ENCODE assay signal across 8 cellular contexts in the genomic region with DNA sequence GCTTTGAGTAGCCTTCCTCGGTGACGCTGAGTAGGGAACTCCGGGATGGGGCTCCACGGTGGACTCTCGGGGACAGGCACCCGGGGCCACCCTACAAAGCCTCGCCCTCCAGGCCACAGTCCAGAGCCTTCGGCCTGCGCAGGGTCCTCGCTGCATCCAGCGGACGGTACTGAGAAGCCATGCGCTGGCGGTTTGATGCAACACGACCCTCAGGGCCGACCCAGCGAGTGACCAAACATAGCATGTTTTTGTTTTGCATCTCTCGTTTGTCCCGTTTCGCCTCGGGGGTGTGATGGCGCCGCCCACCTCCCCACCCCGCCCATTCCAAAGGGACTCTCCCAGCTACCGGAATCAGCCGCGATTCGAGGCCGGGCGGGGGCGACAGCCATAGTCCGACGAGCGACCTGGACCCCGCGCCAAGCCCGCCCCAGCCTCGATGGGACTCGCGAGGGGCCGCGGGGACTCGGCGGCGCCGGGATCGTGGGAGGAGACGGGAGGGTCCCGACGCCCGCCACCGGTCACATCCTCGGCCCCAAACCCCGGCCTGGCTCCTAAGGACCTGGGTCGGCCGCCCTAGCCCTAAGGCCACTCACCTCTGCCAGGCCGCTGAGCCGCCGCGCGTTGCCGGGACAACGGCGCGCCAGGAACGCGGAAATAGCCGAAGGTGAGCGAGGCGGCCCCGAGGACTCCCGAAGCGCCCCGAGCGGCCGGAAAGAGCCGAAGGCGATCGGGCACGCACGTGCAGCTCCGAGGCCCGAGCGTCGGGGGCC.
DNase-seq lines count a peak whose midpoint lies in the region; TF ChIP-seq lines count a peak whose summit lies in the region.

No MANE protein-coding gene starts in this region.

- peak overlapping the region; percentile 82 for H3K4me3 ChIP-seq in AG10803 (ENCODE audit: low read length)
- H3K4me3 ChIP-seq in HUES48 (ENCODE audit: low read depth, low read length), result peak overlapping the region; percentile 83
- H3K4me3 ChIP-seq in epithelial cell of esophagus (ENCODE audit: low read length), result peak overlapping the region; percentile 67

- H3K9me3 ChIP-seq in HUES48 (ENCODE audit: control insufficient read depth, insufficient read depth, low read length), result no peaks in the 10 kb centered on the region

- H3K9ac ChIP-seq in HUES48 (ENCODE audit: low read depth, low read length), result peak overlapping the region; percentile 76

- H3K36me3 ChIP-seq in HUES48 (ENCODE audit: control insufficient read depth, insufficient read depth, low read length), result peaks cover 15% of the 10 kb centered on the region

- H3K4me1 ChIP-seq in HUES48 (ENCODE audit: control insufficient read depth, insufficient read depth, low read length), result peaks cover 5% of the 10 kb centered on the region; the same call in 1 of the 2 replicates

- peak overlapping the region; percentile 86 for H3K27ac ChIP-seq in HUES48 (ENCODE audit: low read depth, low read length)

- no peak for TF ChIP-seq CTCF in AG10803 (conservative IDR thresholded peaks at IDR 0.05; ENCODE audit: low read length)
- TF ChIP-seq CTCF in epithelial cell of esophagus (IDR thresholded peaks at IDR 0.05; ENCODE audit: insufficient read depth, low read depth, low read length, missing control alignments), result no peak

- peak; percentile 82 for DNase-seq in AG10803 (ENCODE audit: low read depth)
- DNase-seq in GM19240 (ENCODE audit: insufficient read length, low spot score), result peak; percentile 82
- peak; percentile 33 for DNase-seq in OCI-M2 (lab: John Stamatoyannopoulos, UW; ENCODE audit: unreplicated experiment)
- peak; percentile 85 for DNase-seq in activated T-cell treated with anti-CD3 and anti-CD28 coated beads for 4 hours
- peak; percentile 87 for DNase-seq in epithelial cell of esophagus (ENCODE audit: low read depth)
- DNase-seq in middle frontal gyrus (ENCODE audit: extremely low spot score, low spot score), result peak; percentile 69
- DNase-seq in stimulated activated CD8-positive, alpha-beta memory T cell treated with anti-CD3 and anti-CD28 coated beads, Interleukin-15, amount 100 ng/mL, for 4 hours (ENCODE audit: low read depth in 2 of 2), result peak; percentile 77 to 78

- peaks cover 12% of the 10 kb centered on the region for H3K27me3 ChIP-seq in HUES48 (ENCODE audit: control insufficient read depth, insufficient read depth, low read length)

Comparison
In these comparisons a context has a peak if more than half of its experiments do, and no peak if none do; other contexts are left out.
1. Peak in every context shown above with its lines: DNase-seq, H3K4me3 ChIP-seq and H3K27ac ChIP-seq.
2. DNase-seq: peak in every context shown above with its lines; median percentile 87 in epithelial cell of esophagus; 85 in activated T-cell treated with anti-CD3 and anti-CD28 coated beads for 4 hours; 82 in AG10803; 82 in GM19240; 78 in stimulated activated CD8-positive, alpha-beta memory T cell treated with anti-CD3 and anti-CD28 coated beads, Interleukin-15, amount 100 ng/mL, for 4 hours; 69 in middle frontal gyrus; 33 in OCI-M2.